In genomic region chr10:83990126-83990525, GRCh38 we compare ENCODE assay signal across 12 cellular contexts.
DNase-seq lines count a peak whose midpoint lies in the region; ATAC-seq, FAIRE-seq and TF ChIP-seq lines count a peak whose summit lies in the region.
"Had no signal": no experiment of that assay in that cellular context is flagged by ENCODE, and none has a peak within 500 bp of the region (broad histone marks: within the 10 kb centered on the region; RNA-seq: fewer than 3 reads in every experiment).

No MANE protein-coding gene starts in this region.

- no peak overlapping the region for H3K14ac ChIP-seq in neuronal stem cell (ENCODE audit: low read length)

- H4K8ac ChIP-seq in neuronal stem cell (ENCODE audit: low read depth, low read length), result no peak overlapping the region

- intact Hi-C loops in OCI-LY7 (cut with micrococcal nuclease; ENCODE audit: unreplicated experiment), result no loop called here

- no peak overlapping the region for H4K91ac ChIP-seq in neuronal stem cell (ENCODE audit: low read depth, low read length, poor library complexity)

- H3K36me3 ChIP-seq in OCI-LY7 (ENCODE audit: insufficient read depth, low read length) (no peaks in the 10 kb centered on the region), SK-N-SH (replicated peaks in 1 of 2; ENCODE audit: control insufficient read depth in 1 of 2, insufficient read depth in 2 of 2, low read length in 1 of 2) (no peaks in the 10 kb centered on the region), neuronal stem cell (replicated peaks in 1 of 2; ENCODE audit: control insufficient read depth in 2 of 2, insufficient read depth in 2 of 2, low read length in 2 of 2) (no peaks in the 10 kb centered on the region)
- H3K36me3 ChIP-seq: BE2C had no signal

- POLR2A ChIA-PET in OCI-LY7 (lab: Charles Lee), result no interaction called here
- POLR2A ChIA-PET in SK-N-SH (lab: Yijun Ruan, JAX), result no interaction called here

- H3K27me3 ChIP-seq in SK-N-SH (ENCODE audit: insufficient read depth) (no peaks in the 10 kb centered on the region), neuronal stem cell (ENCODE audit: control insufficient read depth in 3 of 3, insufficient read depth in 3 of 3, low read depth in 1 of 3, low read length in 3 of 3) (no peaks in the 10 kb centered on the region)
- H3K27me3 ChIP-seq: BE2C had no signal

- peak; percentile 14 for DNase-seq in GM12892 (ENCODE audit: insufficient read length)
- peak; percentile 4 for DNase-seq in OCI-LY7 (ENCODE audit: low spot score)
- no peak for DNase-seq in SK-N-SH
- no peak for DNase-seq in DMS153 treated with DMSO at 0.1 percent for 48 hours (lab: John Stamatoyannopoulos, UW; ENCODE audit: unreplicated experiment)
- DNase-seq in neuronal stem cell (ENCODE audit: low spot score), result no peak
- DNase-seq in GM20000 (ENCODE audit: low spot score), result no peak
- DNase-seq: BE2C; NCI-H1092; stimulated activated CD4-positive, alpha-beta T cell treated with anti-CD3 and anti-CD28 coated beads, Interleukin-4, amount 100 ng/mL, for 1 hour had no signal

- no peak overlapping the region for H2BK120ac ChIP-seq in neuronal stem cell (ENCODE audit: low read depth, low read length)

- H2AFZ ChIP-seq in OCI-LY7 (ENCODE audit: low read length), result no peak overlapping the region
- H2AFZ ChIP-seq in SK-N-SH (ENCODE audit: low read depth), result no peak overlapping the region
- no peak overlapping the region for H2AFZ ChIP-seq in neuronal stem cell (ENCODE audit: low read length)

- H3K4me3 ChIP-seq in OCI-LY7 (ENCODE audit: low read depth, low read length, poor library complexity, severe bottlenecking), result no peak overlapping the region
- no peak overlapping the region for H3K4me3 ChIP-seq in SK-N-SH (ENCODE audit: low read depth in 2 of 2, low read length in 1 of 2)
- H3K4me3 ChIP-seq in neuronal stem cell (ENCODE audit: low read length in 2 of 2), result no peak overlapping the region

- no peak for TF ChIP-seq EP300 in SK-N-SH (IDR thresholded peaks at IDR 0.05; ENCODE audit: borderline replicate concordance in 1 of 2, low read depth in 1 of 2, low read length in 1 of 2)

- no peaks in the 10 kb centered on the region for H3K9me2 ChIP-seq in OCI-LY7 (ENCODE audit: insufficient read depth, low read length)
- H3K9me2 ChIP-seq in SK-N-SH, result no peaks in the 10 kb centered on the region

- H2BK15ac ChIP-seq in neuronal stem cell (ENCODE audit: low read length), result no peak overlapping the region

- H3K9me3 ChIP-seq in OCI-LY7 (ENCODE audit: low read length), result no peaks in the 10 kb centered on the region
- no peaks in the 10 kb centered on the region for H3K9me3 ChIP-seq in SK-N-SH
- H3K9me3 ChIP-seq in neuronal stem cell (replicated peaks in 1 of 2; ENCODE audit: control insufficient read depth in 2 of 2, insufficient read depth in 1 of 2, low read depth in 1 of 2, low read length in 2 of 2), result no peaks in the 10 kb centered on the region
- H3K9me3 ChIP-seq: BE2C had no signal

- H2AK5ac ChIP-seq in neuronal stem cell (ENCODE audit: low read depth, low read length), result no peak overlapping the region

- FAIRE-seq in GM12892 (lab: Jason Lieb, UNC), result peak; percentile 91
- FAIRE-seq: urothelium cell line had no signal

- TF ChIP-seq CTCF in OCI-LY7 (conservative IDR thresholded peaks at IDR 0.05; ENCODE audit: low read length) (no peak), SK-N-SH (IDR thresholded peaks at IDR 0.05) (no peak), GM20000 (IDR thresholded peaks at IDR 0.05; ENCODE audit: extremely low read depth, missing control alignments) (no peak)

- H3K23ac ChIP-seq in neuronal stem cell (ENCODE audit: low read depth, low read length, poor library complexity), result no peak overlapping the region

- H3K18ac ChIP-seq in neuronal stem cell (ENCODE audit: low read length), result no peak overlapping the region

- no peak overlapping the region for H3K27ac ChIP-seq in OCI-LY7 (ENCODE audit: low read depth, low read length, poor library complexity, severe bottlenecking)
- no peak overlapping the region for H3K27ac ChIP-seq in SK-N-SH (ENCODE audit: low read depth in 2 of 2, low read length in 1 of 2)
- H3K27ac ChIP-seq in neuronal stem cell (replicated peaks; ENCODE audit: low read length), result no peak overlapping the region

- TF ChIP-seq RAD21 in SK-N-SH (IDR thresholded peaks at IDR 0.05; ENCODE audit: low read length), result no peak

- H3K9ac ChIP-seq in SK-N-SH (no peak overlapping the region), neuronal stem cell (ENCODE audit: low read depth, low read length, poor library complexity) (no peak overlapping the region)

- H4K20me1 ChIP-seq in OCI-LY7 (ENCODE audit: insufficient read depth, low read length) (no peaks in the 10 kb centered on the region), SK-N-SH (ENCODE audit: insufficient read depth) (no peaks in the 10 kb centered on the region)

- H3K4me2 ChIP-seq in OCI-LY7 (ENCODE audit: low read length), result no peak overlapping the region
- H3K4me2 ChIP-seq in SK-N-SH, result no peak overlapping the region
- no peak overlapping the region for H3K4me2 ChIP-seq in neuronal stem cell (ENCODE audit: insufficient read depth, low read length, poor library complexity, severe bottlenecking)

- H3K4me1 ChIP-seq in OCI-LY7 (ENCODE audit: insufficient read depth, low read length, poor library complexity, severe bottlenecking) (no peaks in the 10 kb centered on the region), SK-N-SH (ENCODE audit: control insufficient read depth in 1 of 2, insufficient read depth in 2 of 2, low read depth in 1 of 2, low read length in 1 of 2) (no peaks in the 10 kb centered on the region), neuronal stem cell (ENCODE audit: control insufficient read depth in 2 of 2, insufficient read depth in 1 of 2, low read depth in 1 of 2, low read length in 2 of 2) (peaks cover 0 to 2% of the 10 kb centered on the region in 2 donors)
- H3K4me1 ChIP-seq: BE2C had no signal

- 15% methylated on average over 3 of the region's 3 CpGs for WGBS in SK-N-SH (ENCODE audit: low lambda C conversion rate)
- no CpG with 5 or more reads among the region's 3 CpGs for WGBS in neuronal stem cell (ENCODE audit: extremely low coverage in 2 of 2, insufficient read length in 2 of 2, insufficient replicate concordance in 1 of 2), 2 donors

- no peak overlapping the region for H2BK12ac ChIP-seq in neuronal stem cell (ENCODE audit: low read length)

- H3K79me2 ChIP-seq in OCI-LY7 (ENCODE audit: insufficient read depth, low read depth, low read length) (no peaks in the 10 kb centered on the region), SK-N-SH (ENCODE audit: insufficient read depth) (no peaks in the 10 kb centered on the region)

- no peak overlapping the region for H2BK5ac ChIP-seq in neuronal stem cell (ENCODE audit: low read length)

- H3K4ac ChIP-seq in neuronal stem cell (ENCODE audit: low read length), result no peak overlapping the region

- TF ChIP-seq POLR2A in GM12892 (IDR thresholded peaks at IDR 0.05; ENCODE audit: low read depth, low read length), result no peak

- no TSS peak for BruUV-seq in OCI-LY7 (replicated peaks; lab: Mats Ljungman, UMichigan)

- no peaks in the 10 kb centered on the region for H3F3A ChIP-seq in SK-N-SH (replicated peaks; ENCODE audit: insufficient read depth)

- CTCF ChIA-PET in OCI-LY7 (lab: Charles Lee; ENCODE audit: unreplicated experiment), result no interaction called here
- CTCF ChIA-PET in SK-N-SH (lab: Yijun Ruan, JAX), result no interaction called here

- ATAC-seq in GM21367 (IDR thresholded peaks at IDR 0.05; ENCODE audit: unreplicated experiment) (peak; percentile 96), HG03095 (IDR thresholded peaks at IDR 0.05; ENCODE audit: unreplicated experiment) (peak; percentile 95)

- H3K79me1 ChIP-seq in neuronal stem cell (ENCODE audit: low read depth, low read length), result no peaks in the 10 kb centered on the region

TF ChIP-seq in SK-N-SH, 30 proteins besides CTCF, POLR2A, EP300 and RAD21 (continues in another document):
- no peak for TF ChIP-seq GABPA (IDR thresholded peaks at IDR 0.05; ENCODE audit: low read depth)
- TF ChIP-seq MAX (IDR thresholded peaks at IDR 0.05; ENCODE audit: low read depth), result no peak
- TF ChIP-seq, protein P1, sequence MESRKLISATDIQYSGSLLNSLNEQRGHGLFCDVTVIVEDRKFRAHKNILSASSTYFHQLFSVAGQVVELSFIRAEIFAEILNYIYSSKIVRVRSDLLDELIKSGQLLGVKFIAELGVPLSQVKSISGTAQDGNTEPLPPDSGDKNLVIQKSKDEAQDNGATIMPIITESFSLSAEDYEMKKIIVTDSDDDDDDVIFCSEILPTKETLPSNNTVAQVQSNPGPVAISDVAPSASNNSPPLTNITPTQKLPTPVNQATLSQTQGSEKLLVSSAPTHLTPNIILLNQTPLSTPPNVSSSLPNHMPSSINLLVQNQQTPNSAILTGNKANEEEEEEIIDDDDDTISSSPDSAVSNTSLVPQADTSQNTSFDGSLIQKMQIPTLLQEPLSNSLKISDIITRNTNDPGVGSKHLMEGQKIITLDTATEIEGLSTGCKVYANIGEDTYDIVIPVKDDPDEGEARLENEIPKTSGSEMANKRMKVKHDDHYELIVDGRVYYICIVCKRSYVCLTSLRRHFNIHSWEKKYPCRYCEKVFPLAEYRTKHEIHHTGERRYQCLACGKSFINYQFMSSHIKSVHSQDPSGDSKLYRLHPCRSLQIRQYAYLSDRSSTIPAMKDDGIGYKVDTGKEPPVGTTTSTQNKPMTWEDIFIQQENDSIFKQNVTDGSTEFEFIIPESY (IDR thresholded peaks at IDR 0.05; ENCODE audit: borderline replicate concordance, low read depth), result no peak
- TF ChIP-seq JUND (IDR thresholded peaks at IDR 0.05), result no peak

Comparison
In these comparisons a context has a peak if more than half of its experiments do, and no peak if none do; other contexts are left out.
1. DNase-seq: peak in GM12892 (single experiment) and OCI-LY7 (single experiment); none in SK-N-SH (single experiment), DMS153 treated with DMSO at 0.1 percent for 48 hours (single experiment), neuronal stem cell (single experiment) and GM20000 (single experiment).